31 cellular contexts compared by ENCODE assay signal in the genomic region with DNA sequence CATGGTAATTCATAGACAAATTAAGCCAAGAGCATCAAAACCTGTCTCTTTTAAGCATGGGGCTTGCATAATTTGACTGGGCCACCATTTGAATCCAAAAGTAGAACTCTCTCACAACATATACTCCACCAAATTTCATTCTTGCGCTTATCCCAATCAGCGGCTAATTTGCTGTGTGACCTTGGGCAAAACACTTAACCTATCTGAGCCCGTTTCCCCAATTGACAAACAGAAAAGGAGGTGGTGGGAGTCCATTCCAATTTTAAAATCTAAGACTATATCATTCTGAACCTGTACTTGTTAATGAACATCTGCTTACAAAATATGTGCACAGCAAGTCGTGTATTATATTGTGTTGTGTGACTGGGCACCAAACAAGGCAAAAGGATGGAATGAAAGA.
"Had no signal": no experiment of that assay in that cellular context is flagged by ENCODE, and none has a peak within 500 bp of the region (broad histone marks: within the 10 kb centered on the region; RNA-seq: fewer than 3 reads in every experiment).

No MANE protein-coding gene starts in this region.

- H3K4me2 ChIP-seq: neural progenitor cell, smooth muscle cell had no signal

- H3K9ac ChIP-seq: neural progenitor cell, parathyroid adenoma had no signal

- H3K4me3 ChIP-seq: neural progenitor cell, ovary, psoas muscle, right lobe of liver, sigmoid colon, smooth muscle cell, spleen, suprapubic skin, testis, tibial artery, transverse colon, upper lobe of right lung, vagina had no signal

- H3K36me3 ChIP-seq: neural progenitor cell, ovary, right lobe of liver, sigmoid colon, spleen, suprapubic skin, tibial artery, transverse colon, upper lobe of right lung, vagina had no signal

- H2AFZ ChIP-seq: neural progenitor cell, parathyroid adenoma had no signal

- H3K27ac ChIP-seq: neural progenitor cell, ovary, parathyroid adenoma, psoas muscle, right lobe of liver, sigmoid colon, spleen, suprapubic skin, testis, tibial artery, transverse colon, upper lobe of right lung, vagina had no signal

- H3K27me3 ChIP-seq: neural progenitor cell, ovary, right lobe of liver, sigmoid colon, spleen, suprapubic skin, testis, tibial artery, transverse colon, upper lobe of right lung, vagina had no signal

- H3K9me3 Mint-ChIP-seq: naive thymus-derived CD4-positive, alpha-beta T cell; natural killer cell; neural progenitor cell; type B pancreatic cell had no signal

- H3K27me3 Mint-ChIP-seq: progenitor cell of endocrine pancreas; stimulated activated naive CD8-positive, alpha-beta T cell treated with anti-CD3 and anti-CD28 coated beads, Interleukin-15, amount 100 ng/mL, for 72 hours had no signal

- H3K4me1 Mint-ChIP-seq: naive thymus-derived CD4-positive, alpha-beta T cell; natural killer cell; stimulated activated memory B cell treated with anti-CD40 and anti-IgM and Interleukin-4, amounts not matched to agents 10 μg/mL and 1 μg/mL and 100 μg/mL, for 72 hours; stimulated activated naive CD8-positive, alpha-beta T cell treated with anti-CD3 and anti-CD28 coated beads, Interleukin-15, amount 100 ng/mL, for 72 hours had no signal

- H3K4me1 ChIP-seq: neural progenitor cell, parathyroid adenoma, psoas muscle, right lobe of liver, sigmoid colon, spleen, suprapubic skin, tibial artery, transverse colon, upper lobe of right lung, vagina had no signal

- H3K79me2 ChIP-seq: parathyroid adenoma had no signal

- H3K36me3 Mint-ChIP-seq: naive thymus-derived CD4-positive, alpha-beta T cell; natural killer cell; stimulated activated memory B cell treated with anti-CD40 and anti-IgM and Interleukin-4, amounts not matched to agents 10 μg/mL and 1 μg/mL and 100 μg/mL, for 72 hours had no signal

- H3K27ac Mint-ChIP-seq: naive thymus-derived CD4-positive, alpha-beta T cell; natural killer cell; neural progenitor cell; progenitor cell of endocrine pancreas; stimulated activated memory B cell treated with anti-CD40 and anti-IgM and Interleukin-4, amounts not matched to agents 10 μg/mL and 1 μg/mL and 100 μg/mL, for 72 hours; stimulated activated naive CD8-positive, alpha-beta T cell treated with anti-CD3 and anti-CD28 coated beads, Interleukin-15, amount 100 ng/mL, for 72 hours; type B pancreatic cell had no signal

- H3K9me3 ChIP-seq: ovary, psoas muscle, right lobe of liver, sigmoid colon, spleen, suprapubic skin, testis, tibial artery, transverse colon, upper lobe of right lung, vagina had no signal

- DNase-seq: naive thymus-derived CD4-positive, alpha-beta T cell; natural killer cell; occipital lobe; ovary; posterior cingulate gyrus; psoas muscle; right cardiac atrium; right lobe of liver; sigmoid colon; spleen; stimulated activated CD4-positive, alpha-beta T cell treated with anti-CD3 and anti-CD28 coated beads, Interleukin-12 subunit alpha, Interleukin-12 subunit beta, amount 100 ng/mL, for 4 hours; stimulated activated CD4-positive, alpha-beta T cell treated with anti-CD3 and anti-CD28 coated beads, Interleukin-1b, Interleukin-23, amount 100 ng/mL, for 48 hours; stimulated activated CD4-positive, alpha-beta T cell treated with anti-CD3 and anti-CD28 coated beads, Interleukin-4, amount 100 ng/mL, for 1 hour; stimulated activated CD4-positive, alpha-beta T cell treated with anti-CD3 and anti-CD28 coated beads, Interleukin-4, amount 100 ng/mL, for 4 hours; stimulated activated CD8-positive, alpha-beta memory T cell treated with anti-CD3 and anti-CD28 coated beads, Interleukin-4, amount 100 ng/mL, for 48 hours; stimulated activated naive CD4-positive, alpha-beta T cell; stimulated activated naive CD8-positive, alpha-beta T cell treated with anti-CD3 and anti-CD28 coated beads, Interleukin-15, amount 100 ng/mL, for 72 hours; stimulated activated naive CD8-positive, alpha-beta T cell treated with anti-CD3 and anti-CD28 coated beads, Interleukin-15, Interleukin-2, amounts not matched to agents 100 U/mL and 50 U/mL, for 24 hours; substantia nigra; testis; tibial artery; transverse colon; upper lobe of right lung had no signal

- H3K4me3 Mint-ChIP-seq: naive thymus-derived CD4-positive, alpha-beta T cell; natural killer cell; neural progenitor cell; stimulated activated memory B cell treated with anti-CD40 and anti-IgM and Interleukin-4, amounts not matched to agents 10 μg/mL and 1 μg/mL and 100 μg/mL, for 72 hours; stimulated activated naive CD8-positive, alpha-beta T cell treated with anti-CD3 and anti-CD28 coated beads, Interleukin-15, amount 100 ng/mL, for 72 hours; type B pancreatic cell had no signal
